14 cellular contexts compared by ENCODE assay signal in the genomic region with DNA sequence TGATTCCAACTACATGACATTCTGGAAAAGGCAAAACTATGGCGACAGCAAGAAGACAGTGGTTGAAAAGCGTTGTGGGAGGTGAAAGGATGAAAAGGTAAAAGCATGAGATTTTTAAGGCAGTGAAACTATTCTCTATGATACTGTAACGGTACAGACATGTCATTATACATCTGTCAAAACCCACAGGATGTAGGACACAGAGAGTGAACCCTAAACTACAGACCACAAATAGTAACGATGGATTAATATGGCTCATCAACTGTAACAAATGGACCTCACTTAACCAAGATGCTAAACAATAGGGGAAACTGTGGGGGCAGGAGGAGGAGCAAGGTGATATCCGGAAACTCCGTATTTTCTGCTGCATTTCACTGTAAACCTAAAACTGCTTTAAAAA. TPM values are rescaled to one million over a fixed set of nuclear protein-coding genes. Genes with fewer than 3 reads are reported as not detected.
DNase-seq lines count a peak whose midpoint lies in the region; ATAC-seq and TF ChIP-seq lines count a peak whose summit lies in the region.
"Had no signal": no experiment of that assay in that cellular context is flagged by ENCODE, and none has a peak within 500 bp of the region (broad histone marks: within the 10 kb centered on the region; RNA-seq: fewer than 3 reads in every experiment).

No MANE protein-coding gene starts in this region.

- peaks cover 5 to 38% (median 18%) of the 10 kb centered on the region in 4 donors for H3K4me1 Mint-ChIP-seq in CD4-positive, CD25-positive, alpha-beta regulatory T cell

- no peak for TF ChIP-seq CTCF in heart left ventricle (IDR thresholded peaks at IDR 0.05)

- TF ChIP-seq POLR2A in heart left ventricle (IDR thresholded peaks at IDR 0.05) = no peak

- no peaks in the 10 kb centered on the region for H3K27me3 ChIP-seq in CD4-positive, CD25-positive, alpha-beta regulatory T cell (ENCODE audit: control insufficient read depth, insufficient read depth, low read length)
- no peaks in the 10 kb centered on the region for H3K27me3 ChIP-seq in heart left ventricle

- intact Hi-C loops in heart left ventricle (cut with DNase I) = no loop called here

- WGBS in heart left ventricle, 4 donors = 90 to 96% (median 93%) methylated on average over 6 of the region's 6 CpGs

- H3K27ac ChIP-seq in CD4-positive, CD25-positive, alpha-beta regulatory T cell (ENCODE audit: insufficient read depth, low read length, poor library complexity, severe bottlenecking) = no peak overlapping the region
- no peak overlapping the region for H3K27ac ChIP-seq in heart left ventricle
- H3K27ac ChIP-seq: psoas muscle had no signal

- peaks cover 0 to 2% of the 10 kb centered on the region in 2 experiments for H3K9me3 ChIP-seq in CD4-positive, CD25-positive, alpha-beta regulatory T cell (ENCODE audit: control insufficient read depth in 2 of 2, low read length in 2 of 2)
- H3K9me3 ChIP-seq in heart left ventricle = no peaks in the 10 kb centered on the region
- H3K9me3 ChIP-seq: psoas muscle had no signal

- H3K4me3 ChIP-seq in CD4-positive, CD25-positive, alpha-beta regulatory T cell (ENCODE audit: low read depth, low read length) = no peak overlapping the region
- H3K4me3 ChIP-seq in heart left ventricle = no peak overlapping the region
- H3K4me3 ChIP-seq: psoas muscle had no signal

- H3K27ac Mint-ChIP-seq in CD4-positive, CD25-positive, alpha-beta regulatory T cell = peak overlapping the region in 1 of 3 donors; percentile 1

- H3K36me3 ChIP-seq in CD4-positive, CD25-positive, alpha-beta regulatory T cell (ENCODE audit: control insufficient read depth, insufficient read depth, low read length) = no peaks in the 10 kb centered on the region
- no peaks in the 10 kb centered on the region for H3K36me3 ChIP-seq in heart left ventricle

- no peaks in the 10 kb centered on the region for H3K4me1 ChIP-seq in CD4-positive, CD25-positive, alpha-beta regulatory T cell (ENCODE audit: control insufficient read depth, insufficient read depth, low read length, poor library complexity, severe bottlenecking)
- peaks cover 0 to 17% (median 0%) of the 10 kb centered on the region in 12 donors for H3K4me1 ChIP-seq in heart left ventricle

- peaks cover 7% of the 10 kb centered on the region for H3K36me3 Mint-ChIP-seq in CD4-positive, CD25-positive, alpha-beta regulatory T cell

- H3K9me3 Mint-ChIP-seq in CD4-positive, CD25-positive, alpha-beta regulatory T cell = peaks cover 0 to 12% (median 4%) of the 10 kb centered on the region in 7 donors

- DNase-seq in CD4-positive, CD25-positive, alpha-beta regulatory T cell = peak in 1 of 3 donors; percentile 18
- DNase-seq in MV-4-11 (lab: John Stamatoyannopoulos, UW) = peak; percentile 11
- DNase-seq in heart left ventricle = no peak
- DNase-seq in NCI-H128 (lab: John Stamatoyannopoulos, UW; ENCODE audit: unreplicated experiment) = no peak
- no peak for DNase-seq in putamen (ENCODE audit: low spot score)
- no peak for DNase-seq in NCI-H1436 (lab: John Stamatoyannopoulos, UW)
- DNase-seq: activated CD4-positive, alpha-beta T cell treated with anti-CD3 and anti-CD28 coated beads for 1 hour; activated naive CD4-positive, alpha-beta T cell; DMS153; NCI-H2171; OCI-M1; psoas muscle had no signal

- no peak overlapping the region for H3K4me3 Mint-ChIP-seq in CD4-positive, CD25-positive, alpha-beta regulatory T cell

- H3K27me3 Mint-ChIP-seq in CD4-positive, CD25-positive, alpha-beta regulatory T cell = no peaks in the 10 kb centered on the region

- ATAC-seq in CD4-positive, CD25-positive, alpha-beta regulatory T cell (ENCODE audit: low read depth in 2 of 2) = peak; percentile 47 to 58
- ATAC-seq in GM18909 (IDR thresholded peaks at IDR 0.05; ENCODE audit: poor library complexity, unreplicated experiment) = peak; percentile 80
- peak; percentile 94 for ATAC-seq in HG02981 (IDR thresholded peaks at IDR 0.05; ENCODE audit: unreplicated experiment)
- ATAC-seq in heart left ventricle = no peak
- ATAC-seq: psoas muscle had no signal

RNA-seq across cellular contexts. Expression of a gene that starts 39.1 kb away (rescaled TPM):
- 32.3 TPM for total RNA-seq in CD4-positive, CD25-positive, alpha-beta regulatory T cell
- polyA plus RNA-seq in CD4-positive, CD25-positive, alpha-beta regulatory T cell = 10 to 100 TPM in 3 of 4 donors, 1 to 10 TPM in 1; 8.3 to 12.5 (median 10.9) TPM
- total RNA-seq in heart left ventricle = 10 to 100 TPM; 23.9 to 33.9 (median 30.6) TPM
- polyA plus RNA-seq in heart left ventricle = 10 to 100 TPM in 1 of 2 donors, 1 to 10 TPM in 1; 3.2 to 10.9 TPM

RNA-seq across cellular contexts. Expression of a gene that starts 39.3 kb away (rescaled TPM):
- total RNA-seq in CD4-positive, CD25-positive, alpha-beta regulatory T cell = 0.15 TPM
- 1 to 10 TPM in 3 of 4 donors, under 1 TPM in 1; 0.79 to 1.4 (median 1.3) TPM for polyA plus RNA-seq in CD4-positive, CD25-positive, alpha-beta regulatory T cell
- 1 to 10 TPM; 2.9 to 7.6 (median 5.3) TPM for total RNA-seq in heart left ventricle
- polyA plus RNA-seq in heart left ventricle = 1 to 10 TPM; 2.1 to 3.1 TPM

Comparison
In these comparisons a context has a peak if more than half of its experiments do, and no peak if none do; other contexts are left out.
1. ATAC-seq: peak in CD4-positive, CD25-positive, alpha-beta regulatory T cell (2 of 2), GM18909 (single experiment) and HG02981 (single experiment); none in heart left ventricle (0 of 4).